ENCODE assay signal across 19 cellular contexts in genomic region chr6:108419474-108419873, GRCh38.
DNase-seq lines count a peak whose midpoint lies in the region; FAIRE-seq and TF ChIP-seq lines count a peak whose summit lies in the region.
"Had no signal": no experiment of that assay in that cellular context is flagged by ENCODE, and none has a peak within 500 bp of the region (broad histone marks: within the 10 kb centered on the region; RNA-seq: fewer than 3 reads in every experiment).

No MANE protein-coding gene starts in this region.

- intact Hi-C loops in kidney (cut with DNase I) = no loop called here

- H3K36me3 ChIP-seq in HEK293 (ENCODE audit: control insufficient read depth in 2 of 2, insufficient read depth in 1 of 2, low read length in 2 of 2) (no peaks in the 10 kb centered on the region), kidney (ENCODE audit: control insufficient read depth in 1 of 2, insufficient read depth in 2 of 2, low read length in 2 of 2) (no peaks in the 10 kb centered on the region), WERI-Rb-1 (no peaks in the 10 kb centered on the region)
- H3K36me3 ChIP-seq: BE2C; BLaER1 treated with 17β-estradiol and CSF1 and Interleukin-3, amounts not matched to agents 10 nM and 100 nM had no signal

- CTCF ChIA-PET in HEK293 (lab: Yijun Ruan, JAX) = interaction anchor here (0.6 to 1.1 kb wide), 2 partner anchors 251 to 362 kb away, joined by 3 read pairs; no protein-coding TSS in a partner anchor

- no peak overlapping the region for H3K9ac ChIP-seq in kidney (ENCODE audit: low read length in 2 of 2)
- H3K9ac ChIP-seq: BLaER1 treated with 17β-estradiol and CSF1 and Interleukin-3, amounts not matched to agents 10 nM and 100 nM had no signal

- H3K27me3 ChIP-seq in WERI-Rb-1 (ENCODE audit: insufficient read depth, low read depth, severe bottlenecking) = no peaks in the 10 kb centered on the region
- H3K27me3 ChIP-seq: BLaER1 treated with 17β-estradiol and CSF1 and Interleukin-3, amounts not matched to agents 10 nM and 100 nM had no signal

- DNase-seq in kidney (no peak), AML-193 (lab: John Stamatoyannopoulos, UW) (no peak), WERI-Rb-1 (no peak)
- DNase-seq in stimulated activated CD4-positive, alpha-beta T cell treated with anti-CD3 and anti-CD28 coated beads, Interleukin-12 subunit alpha, Interleukin-12 subunit beta, amount 100 ng/mL, for 4 hours = no peak
- DNase-seq: BE2C; CD4-positive, alpha-beta T cell; CD8-positive, alpha-beta memory T cell; DMS 273 treated with DMSO at 0.1 percent for 48 hours; DMS79; EL; GF-D8; H9 had no signal

- H3K27ac ChIP-seq in HEK293 (ENCODE audit: extremely low read depth, low read depth, low read length) (no peak overlapping the region), kidney (ENCODE audit: low read depth in 2 of 2, low read length in 2 of 2) (no peak overlapping the region), WERI-Rb-1 (no peak overlapping the region)
- H3K27ac ChIP-seq: BLaER1 treated with 17β-estradiol and CSF1 and Interleukin-3, amounts not matched to agents 10 nM and 100 nM had no signal

- H3K4me1 ChIP-seq in HEK293 (ENCODE audit: control insufficient read depth, insufficient read depth, low read length) (no peaks in the 10 kb centered on the region), kidney (ENCODE audit: control insufficient read depth in 1 of 2, insufficient read depth in 1 of 2, low read depth in 1 of 2, low read length in 2 of 2) (no peaks in the 10 kb centered on the region)
- H3K4me1 ChIP-seq: BE2C; BLaER1 treated with 17β-estradiol and CSF1 and Interleukin-3, amounts not matched to agents 10 nM and 100 nM had no signal

- FAIRE-seq in G401.6 (lab: Jason Lieb, UNC) = peak; percentile 70
- FAIRE-seq in kidney (lab: Jason Lieb, UNC) = peak; percentile 80
- FAIRE-seq: D721Med, GM12891, GM18507 had no signal

- no peaks in the 10 kb centered on the region for H3K9me3 ChIP-seq in HEK293 (ENCODE audit: control insufficient read depth, insufficient read depth, low read depth, low read length)
- no peaks in the 10 kb centered on the region for H3K9me3 ChIP-seq in kidney (ENCODE audit: control insufficient read depth in 1 of 2, low read length in 2 of 2)
- no peaks in the 10 kb centered on the region for H3K9me3 ChIP-seq in WERI-Rb-1 (ENCODE audit: severe bottlenecking)
- H3K9me3 ChIP-seq: BE2C had no signal

- POLR2A ChIA-PET in HEK293 (lab: Yijun Ruan, JAX) = no interaction called here

- H3K4me3 ChIP-seq in HEK293 (ENCODE audit: low read depth, low read length) (no peak overlapping the region), kidney (ENCODE audit: low read length in 2 of 2) (no peak overlapping the region), WERI-Rb-1 (ENCODE audit: low read depth, low read length) (no peak overlapping the region)
- H3K4me3 ChIP-seq: BLaER1 treated with 17β-estradiol and CSF1 and Interleukin-3, amounts not matched to agents 10 nM and 100 nM; GM23338 had no signal

- TF ChIP-seq CTCF in HEK293 (tag by site-specific recombination; IDR thresholded peaks at IDR 0.05) (no peak), kidney (IDR thresholded peaks at IDR 0.05; ENCODE audit: borderline replicate concordance, extremely low read depth, insufficient read depth) (no peak), WERI-Rb-1 (IDR thresholded peaks at IDR 0.05; ENCODE audit: low read depth, low read length) (no peak)

TF ChIP-seq in HEK293, 187 proteins besides CTCF, POLR2A, EP300 and RAD21:
- no peak for TF ChIP-seq PRDM4 (tag by site-specific recombination; IDR thresholded peaks at IDR 0.05)
- no peak for TF ChIP-seq SP3 (tag by site-specific recombination; IDR thresholded peaks at IDR 0.05)
- TF ChIP-seq ATF2 (tag by site-specific recombination; IDR thresholded peaks at IDR 0.05; ENCODE audit: low read depth) = peak; percentile 78
- no peak for TF ChIP-seq ZNF174 (tag by site-specific recombination; IDR thresholded peaks at IDR 0.05)
